23 cellular contexts compared by ENCODE assay signal in genomic region chr11:75150079-75150478, GRCh38. TPM values are rescaled to one million over a fixed set of nuclear protein-coding genes. Genes with fewer than 3 reads are reported as not detected.
DNase-seq lines count a peak whose midpoint lies in the region; ATAC-seq and TF ChIP-seq lines count a peak whose summit lies in the region.
"Had no signal": no experiment of that assay in that cellular context is flagged by ENCODE, and none has a peak within 500 bp of the region (broad histone marks: within the 10 kb centered on the region; RNA-seq: fewer than 3 reads in every experiment).

No MANE protein-coding gene starts in this region.

- no peak overlapping the region for H2BK5ac ChIP-seq in neuronal stem cell (ENCODE audit: low read length)

- H3K14ac ChIP-seq in neuronal stem cell (ENCODE audit: low read length) = no peak overlapping the region

- H2BK12ac ChIP-seq in neuronal stem cell (ENCODE audit: low read length) = no peak overlapping the region

- no peak overlapping the region for H3K23ac ChIP-seq in neuronal stem cell (ENCODE audit: low read depth, low read length, poor library complexity)

- H3K36me3 ChIP-seq in left ventricle myocardium inferior (no peaks in the 10 kb centered on the region), neuronal stem cell (replicated peaks in 1 of 2; ENCODE audit: control insufficient read depth in 2 of 2, insufficient read depth in 2 of 2, low read length in 2 of 2) (no peaks in the 10 kb centered on the region)

- H3K27ac Mint-ChIP-seq in activated naive CD4-positive, alpha-beta T cell treated with anti-CD3 and anti-CD28 coated beads for 36 hours = no peak overlapping the region

- H3K79me1 ChIP-seq in neuronal stem cell (ENCODE audit: low read depth, low read length) = no peaks in the 10 kb centered on the region

- ATAC-seq in left ventricle myocardium superior (no peak), HG03457 (IDR thresholded peaks at IDR 0.05; ENCODE audit: unreplicated experiment) (no peak)

- no peaks in the 10 kb centered on the region for H3K36me3 Mint-ChIP-seq in activated naive CD4-positive, alpha-beta T cell treated with anti-CD3 and anti-CD28 coated beads for 36 hours (ENCODE audit: low read depth)
- H3K36me3 Mint-ChIP-seq: CD4-positive, alpha-beta memory T cell had no signal

- TF ChIP-seq CTCF in left ventricle myocardium inferior (IDR thresholded peaks at IDR 0.05; ENCODE audit: borderline replicate concordance) = no peak

- no peak overlapping the region for H2BK120ac ChIP-seq in neuronal stem cell (ENCODE audit: low read depth, low read length)

- no peak overlapping the region for H4K8ac ChIP-seq in neuronal stem cell (ENCODE audit: low read depth, low read length)

- H3K27me3 ChIP-seq in left ventricle myocardium inferior (ENCODE audit: low read depth) (peaks cover 3% of the 10 kb centered on the region), layer of hippocampus (ENCODE audit: control insufficient read depth, insufficient read depth, low read length) (no peaks in the 10 kb centered on the region), neuronal stem cell (ENCODE audit: control insufficient read depth in 3 of 3, insufficient read depth in 3 of 3, low read depth in 1 of 3, low read length in 3 of 3) (no peaks in the 10 kb centered on the region)
- H3K27me3 ChIP-seq: BLaER1 treated with 17β-estradiol and CSF1 and Interleukin-3, amounts not matched to agents 10 nM and 100 nM had no signal

- H3K4me1 ChIP-seq in left ventricle myocardium inferior = peaks cover 54% of the 10 kb centered on the region
- peaks cover 4 to 6% of the 10 kb centered on the region in 2 donors for H3K4me1 ChIP-seq in neuronal stem cell (ENCODE audit: control insufficient read depth in 2 of 2, insufficient read depth in 1 of 2, low read depth in 1 of 2, low read length in 2 of 2)

- intact Hi-C loops in left ventricle myocardium inferior (cut with micrococcal nuclease) (no loop called here), left ventricle myocardium superior (cut with micrococcal nuclease) (loop anchor here (5.0 kb wide), 1 partner anchor 42 kb away; no protein-coding TSS in a partner anchor)
- intact Hi-C loops in activated naive CD4-positive, alpha-beta T cell treated with anti-CD3 and anti-CD28 coated beads for 36 hours (cut with micrococcal nuclease) = no loop called here

- DNase-seq in left ventricle myocardium inferior (no peak), left ventricle myocardium superior (no peak), neuronal stem cell (ENCODE audit: low spot score) (no peak), NCI-H446 treated with DMSO at 0.1 percent for 48 hours (lab: John Stamatoyannopoulos, UW) (no peak), GDM1 (lab: John Stamatoyannopoulos, UW) (no peak)
- no peak for DNase-seq in activated naive CD4-positive, alpha-beta T cell treated with anti-CD3 and anti-CD28 coated beads for 36 hours
- DNase-seq: 8988T; CD4-positive, alpha-beta memory T cell; H7; IMR-90; NCI-H1092 treated with DMSO at 0.1 percent for 48 hours; NCI-H1436 treated with DMSO at 0.1 percent for 48 hours; NCI-H1930; NCI-H2227 treated with DMSO at 0.1 percent for 48 hours; NCI-H524; NCI-H774; NK-92 treated with Interleukin-12 subunit alpha and Interleukin-12 subunit beta, amount 100 ng/mL, for 24 hours; SIG-M5 had no signal

- H3K9ac ChIP-seq in neuronal stem cell (ENCODE audit: low read depth, low read length, poor library complexity) = no peak overlapping the region
- H3K9ac ChIP-seq: KMS-11 had no signal

- H3K4me1 Mint-ChIP-seq in activated naive CD4-positive, alpha-beta T cell treated with anti-CD3 and anti-CD28 coated beads for 36 hours (ENCODE audit: low read depth) = no peaks in the 10 kb centered on the region

- H3K4ac ChIP-seq in neuronal stem cell (ENCODE audit: low read length) = no peak overlapping the region

- no peak overlapping the region for H2AK5ac ChIP-seq in neuronal stem cell (ENCODE audit: low read depth, low read length)

- H3K27me3 Mint-ChIP-seq in activated naive CD4-positive, alpha-beta T cell treated with anti-CD3 and anti-CD28 coated beads for 36 hours (ENCODE audit: low read depth) = no peaks in the 10 kb centered on the region

- CTCF ChIA-PET in activated naive CD4-positive, alpha-beta T cell treated with anti-CD3 and anti-CD28 coated beads for 36 hours (lab: Charles Lee) = interaction anchor here (2.1 to 4.0 kb wide), 3 partner anchors 9 to 54 kb away, joined by 4 to 24 read pairs (median 13); no protein-coding TSS in a partner anchor

- no peak overlapping the region for H2AFZ ChIP-seq in neuronal stem cell (ENCODE audit: low read length)

- peak overlapping the region; percentile 75 for H3K27ac ChIP-seq in left ventricle myocardium inferior (replicated peaks)
- peak overlapping the region; percentile 64 for H3K27ac ChIP-seq in layer of hippocampus (ENCODE audit: low read depth, low read length)
- H3K27ac ChIP-seq in neuronal stem cell (replicated peaks; ENCODE audit: low read length) = no peak overlapping the region
- H3K27ac ChIP-seq: KMS-11 had no signal

- no peak overlapping the region for H3K4me2 ChIP-seq in neuronal stem cell (ENCODE audit: insufficient read depth, low read length, poor library complexity, severe bottlenecking)
- H3K4me2 ChIP-seq: KMS-11 had no signal

- H2BK15ac ChIP-seq in neuronal stem cell (ENCODE audit: low read length) = peak overlapping the region; percentile 31

- WGBS in neuronal stem cell (ENCODE audit: extremely low coverage in 2 of 2, insufficient read length in 2 of 2, insufficient replicate concordance in 1 of 2), 2 donors = no CpG with 5 or more reads among the region's 3 CpGs

- no peak overlapping the region for H3K18ac ChIP-seq in neuronal stem cell (ENCODE audit: low read length)

- H3K9me3 ChIP-seq in left ventricle myocardium inferior (replicated peaks) (no peaks in the 10 kb centered on the region), neuronal stem cell (replicated peaks in 1 of 2; ENCODE audit: control insufficient read depth in 2 of 2, insufficient read depth in 1 of 2, low read depth in 1 of 2, low read length in 2 of 2) (no peaks in the 10 kb centered on the region)
- H3K9me3 ChIP-seq: BLaER1 treated with 17β-estradiol and CSF1 and Interleukin-3, amounts not matched to agents 10 nM and 100 nM had no signal

- H3K4me3 ChIP-seq in left ventricle myocardium inferior (no peak overlapping the region), neuronal stem cell (ENCODE audit: low read length in 2 of 2) (no peak overlapping the region)

- no peak overlapping the region for H3K4me3 Mint-ChIP-seq in activated naive CD4-positive, alpha-beta T cell treated with anti-CD3 and anti-CD28 coated beads for 36 hours
- H3K4me3 Mint-ChIP-seq: CD4-positive, alpha-beta memory T cell had no signal

- H4K91ac ChIP-seq in neuronal stem cell (ENCODE audit: low read depth, low read length, poor library complexity) = no peak overlapping the region

- H3K9me3 Mint-ChIP-seq in activated naive CD4-positive, alpha-beta T cell treated with anti-CD3 and anti-CD28 coated beads for 36 hours = no peaks in the 10 kb centered on the region
- H3K9me3 Mint-ChIP-seq: CD4-positive, alpha-beta memory T cell had no signal

RNA-seq across cellular contexts. Expression of gene SLCO2B1, which starts 0.8 kb away (rescaled TPM):
- total RNA-seq in left ventricle myocardium inferior (22.7 TPM), left ventricle myocardium superior (30.1 TPM)
- not detected for polyA plus RNA-seq in neuronal stem cell (2013, experiment 1 of 2)
- not detected for polyA plus RNA-seq in neuronal stem cell (2013, experiment 2 of 2)
- total RNA-seq in activated naive CD4-positive, alpha-beta T cell treated with anti-CD3 and anti-CD28 coated beads for 36 hours = not detected
- total RNA-seq: G401, IMR-90 had no signal
- polyA plus RNA-seq: CD4-positive, alpha-beta memory T cell; IMR-90 had no signal

RNA-seq across cellular contexts. Expression of gene OR2AT4, which starts 53.4 kb away (rescaled TPM):
- not detected for total RNA-seq in left ventricle myocardium inferior
- not detected for total RNA-seq in left ventricle myocardium superior
- not detected for polyA plus RNA-seq in neuronal stem cell (2013, experiment 1 of 2)
- polyA plus RNA-seq in neuronal stem cell (2013, experiment 2 of 2) = not detected
- total RNA-seq in activated naive CD4-positive, alpha-beta T cell treated with anti-CD3 and anti-CD28 coated beads for 36 hours = not detected
- total RNA-seq: CD4-positive, alpha-beta memory T cell; G401; H7; IMR-90 had no signal
- polyA plus RNA-seq: CD4-positive, alpha-beta memory T cell; IMR-90 had no signal

Comparison
In these comparisons a context has a peak if more than half of its experiments do, and no peak if none do; other contexts are left out.
1. RNA of gene SLCO2B1, which starts 0.8 kb away (total RNA-seq): 30.1 TPM in left ventricle myocardium superior (single experiment) and 22.7 TPM in left ventricle myocardium inferior (single experiment); not detected in activated naive CD4-positive, alpha-beta T cell treated with anti-CD3 and anti-CD28 coated beads for 36 hours; every median in the first group is over 10 times any median in the second.